In the genomic region with DNA sequence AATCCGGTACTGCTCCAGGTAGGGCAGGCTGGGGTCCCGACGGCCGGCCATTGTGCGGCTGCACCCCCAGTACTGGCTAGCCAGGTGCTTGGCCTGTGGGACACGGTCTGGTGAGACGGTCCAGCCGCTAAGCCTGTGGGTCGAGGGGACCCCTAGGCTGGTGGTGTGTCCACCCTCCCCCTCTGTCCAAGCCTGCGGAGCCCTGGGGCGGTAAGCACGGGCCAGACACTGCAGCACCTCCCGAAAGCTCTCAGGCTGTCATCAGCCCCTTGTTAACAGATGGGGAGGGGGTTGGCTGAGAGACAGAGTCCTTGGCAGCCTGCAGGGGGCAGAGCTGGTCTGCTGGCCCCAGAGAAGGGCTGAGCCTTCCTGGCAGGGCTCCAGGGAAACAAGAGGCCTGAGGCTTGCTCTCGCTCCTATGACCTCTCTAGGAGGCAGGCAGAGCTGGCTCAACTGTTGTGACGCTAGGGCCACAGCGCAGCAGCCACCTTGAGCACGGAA, we compare ENCODE assay signal across 8 cellular contexts. TPM values are rescaled to one million over a fixed set of nuclear protein-coding genes. Genes with fewer than 3 reads are reported as not detected.
DNase-seq lines count a peak whose midpoint lies in the region; ATAC-seq and TF ChIP-seq lines count a peak whose summit lies in the region.

No MANE protein-coding gene starts in this region.

- CTCF ChIA-PET in PC-9 (lab: Charles Lee) = no interaction called here

- peak; percentile 41 for TF ChIP-seq CTCF in lower lobe of right lung (IDR thresholded peaks at IDR 0.05)
- no peak for TF ChIP-seq CTCF in PC-9 (conservative IDR thresholded peaks at IDR 0.05)

- no peak overlapping the region for H2AFZ ChIP-seq in PC-9

- H3K27me3 ChIP-seq in lower lobe of right lung (ENCODE audit: low read depth) (no peaks in the 10 kb centered on the region), PC-9 (ENCODE audit: insufficient read depth, low read depth) (no peaks in the 10 kb centered on the region)

- intact Hi-C loops in lower lobe of right lung (cut with DNase I) (no loop called here), PC-9 (cut with micrococcal nuclease; ENCODE audit: unreplicated experiment) (no loop called here)

- H3K9me2 ChIP-seq in PC-9 (ENCODE audit: insufficient read depth) = no peaks in the 10 kb centered on the region

- H3K4me1 ChIP-seq in lower lobe of right lung = no peaks in the 10 kb centered on the region
- no peaks in the 10 kb centered on the region for H3K4me1 ChIP-seq in PC-9 (replicated peaks; ENCODE audit: insufficient read depth)

- POLR2A ChIA-PET in PC-9 (lab: Charles Lee; ENCODE audit: unreplicated experiment) = no interaction called here

- BruUV-seq in PC-9 (replicated peaks; lab: Mats Ljungman, UMichigan) = no TSS peak

- H3K9me3 ChIP-seq in lower lobe of right lung = no peaks in the 10 kb centered on the region
- H3K9me3 ChIP-seq in PC-9 (ENCODE audit: insufficient read depth, low read depth) = no peaks in the 10 kb centered on the region

- H3K4me3 ChIP-seq in lower lobe of right lung = no peak overlapping the region
- H3K4me3 ChIP-seq in PC-9 = no peak overlapping the region

- no peak overlapping the region for H3K27ac ChIP-seq in lower lobe of right lung
- no peak overlapping the region for H3K27ac ChIP-seq in PC-9

- no peaks in the 10 kb centered on the region for H4K20me1 ChIP-seq in PC-9 (ENCODE audit: insufficient read depth)

- H3K79me2 ChIP-seq in PC-9 (ENCODE audit: low read depth) = no peaks in the 10 kb centered on the region

- ATAC-seq in lower lobe of right lung = peak; percentile 54 to 75
- ATAC-seq in GM21576 (IDR thresholded peaks at IDR 0.05; ENCODE audit: unreplicated experiment) = no peak
- no peak for ATAC-seq in HG03354 (IDR thresholded peaks at IDR 0.05; ENCODE audit: poor library complexity, severe bottlenecking, unreplicated experiment)

- DNase-seq in D341Med (ENCODE audit: low spot score) (peak; percentile 36), LHCN-M2 (ENCODE audit: low read depth) (peak; percentile 25), cerebellar cortex (ENCODE audit: low spot score) (peak; percentile 76), lower lobe of right lung (peak; percentile 79), PC-9 (no peak)
- DNase-seq in effector CD4-positive, alpha-beta T cell = no peak

- H3F3A ChIP-seq in PC-9 (ENCODE audit: insufficient read depth, low read depth) = no peaks in the 10 kb centered on the region

- H3K36me3 ChIP-seq in lower lobe of right lung (peaks cover 81% of the 10 kb centered on the region), PC-9 (ENCODE audit: low read depth) (no peaks in the 10 kb centered on the region)

- H3K4me2 ChIP-seq in PC-9 = no peak overlapping the region

RNA-seq across cellular contexts. Expression of a gene that starts 11.8 kb away (rescaled TPM):
- total RNA-seq in LHCN-M2 (2014; rRNA removed) (12.5 and 15.3 TPM in 2 replicates), lower lobe of right lung (25.0 TPM), PC-9 (2021) (39.9 and 54.0 TPM in 2 replicates)
- polyA plus RNA-seq in LHCN-M2 (2012) = 10.8 TPM

RNA-seq across cellular contexts. Expression of a gene that starts 37.2 kb away (rescaled TPM):
- total RNA-seq in LHCN-M2 (2014; rRNA removed) (75.3 and 77.7 TPM in 2 replicates), lower lobe of right lung (94.0 TPM), PC-9 (2021) (118 and 148 TPM in 2 replicates)
- 93.7 TPM for polyA plus RNA-seq in LHCN-M2 (2012)

RNA-seq across cellular contexts. Expression of a gene that starts 49.7 kb away (rescaled TPM):
- total RNA-seq in LHCN-M2 (2014; rRNA removed) (387 and 548 TPM in 2 replicates), lower lobe of right lung (450 TPM), PC-9 (2021) (715 and 961 TPM in 2 replicates)
- polyA plus RNA-seq in LHCN-M2 (2012) = 748 TPM

Comparison
In these comparisons a context has a peak if more than half of its experiments do, and no peak if none do; other contexts are left out.
1. DNase-seq: peak in D341Med (single experiment), LHCN-M2 (single experiment), cerebellar cortex (single experiment) and lower lobe of right lung (single experiment); none in PC-9 (0 of 2) and effector CD4-positive, alpha-beta T cell (single experiment).
2. ATAC-seq: peak in lower lobe of right lung (2 of 2); none in GM21576 (single experiment) and HG03354 (single experiment).